In genomic region chr7:7642081-7642480, GRCh38 we compare ENCODE assay signal across 8 cellular contexts. TPM values are rescaled to one million over a fixed set of nuclear protein-coding genes. Genes with fewer than 3 reads are reported as not detected.
A peak's percentile ranks its signal among the peaks of the same experiment; 100 is the strongest.
DNase-seq lines count a peak whose midpoint lies in the region; TF ChIP-seq lines count a peak whose summit lies in the region.

No MANE protein-coding gene starts in this region.

- WGBS in mammary epithelial cell (ENCODE audit: low coverage, missing lambda C conversion rate) = 96% methylated on average over 6 of the region's 6 CpGs

- no peak for TF ChIP-seq CTCF in Calu3 (IDR thresholded peaks at IDR 0.05; ENCODE audit: unreplicated experiment)
- TF ChIP-seq CTCF in mammary epithelial cell (conservative IDR thresholded peaks at IDR 0.05 in 1 of 2, IDR thresholded peaks at IDR 0.05 in 1 of 2; ENCODE audit: extremely low read depth in 1 of 2, insufficient read depth in 1 of 2, low read depth in 1 of 2, low read length in 2 of 2) = no peak
- TF ChIP-seq CTCF in neural cell (IDR thresholded peaks at IDR 0.05; ENCODE audit: poor library complexity, severe bottlenecking) = no peak

- no peak overlapping the region for H3K27ac Mint-ChIP-seq in Calu3 (ENCODE audit: unreplicated experiment)

- intact Hi-C loops in Calu3 (cut with micrococcal nuclease; ENCODE audit: unreplicated experiment) = no loop called here
- intact Hi-C loops in mammary epithelial cell (cut with micrococcal nuclease) = loop anchor here (5.0 kb wide), 1 partner anchor 330 kb away; no protein-coding TSS in a partner anchor

- no peaks in the 10 kb centered on the region for H3K9me3 Mint-ChIP-seq in Calu3 (ENCODE audit: low read depth, unreplicated experiment)

- no peak overlapping the region for H3K9ac ChIP-seq in mammary epithelial cell (ENCODE audit: insufficient read depth, low read length)
- no peak overlapping the region for H3K9ac ChIP-seq in neural cell (ENCODE audit: low read length)

- H3K27me3 Mint-ChIP-seq in Calu3 (ENCODE audit: unreplicated experiment) = no peaks in the 10 kb centered on the region

- peaks cover 29% of the 10 kb centered on the region for H3K4me1 Mint-ChIP-seq in Calu3 (ENCODE audit: low read depth, unreplicated experiment)

- no peaks in the 10 kb centered on the region for H3K9me3 ChIP-seq in mammary epithelial cell (replicated peaks; ENCODE audit: insufficient read depth, low read length)
- H3K9me3 ChIP-seq in neural cell (ENCODE audit: low read length) = no peaks in the 10 kb centered on the region

- peaks cover 4% of the 10 kb centered on the region for H3K36me3 ChIP-seq in mammary epithelial cell (ENCODE audit: insufficient read depth, low read length)
- H3K36me3 ChIP-seq in neural cell (ENCODE audit: insufficient read depth, low read length) = no peaks in the 10 kb centered on the region

- no peak for DNase-seq in Calu3
- DNase-seq in LoVo (ENCODE audit: low spot score) = peak; percentile 79
- no peak for DNase-seq in mammary epithelial cell
- no peak for DNase-seq in stimulated activated CD4-positive, alpha-beta T cell treated with anti-CD3 and anti-CD28 coated beads, Interleukin-4, amount 100 ng/mL, for 1 hour
- DNase-seq in OCI-M1 (lab: John Stamatoyannopoulos, UW) = no peak
- no peak for DNase-seq in NCI-H446 treated with DMSO at 0.1 percent for 48 hours (lab: John Stamatoyannopoulos, UW)
- no peak for DNase-seq in NCI-H1694 treated with DMSO at 0.1 percent for 48 hours (lab: John Stamatoyannopoulos, UW)

- peaks cover 34% of the 10 kb centered on the region for H3K36me3 Mint-ChIP-seq in Calu3 (ENCODE audit: insufficient read depth, unreplicated experiment)

- no peaks in the 10 kb centered on the region for H3F3A ChIP-seq in neural cell (ENCODE audit: insufficient read depth, low read length, poor library complexity, severe bottlenecking)

- peaks cover 7% of the 10 kb centered on the region for H3K4me1 ChIP-seq in mammary epithelial cell (ENCODE audit: insufficient read depth, low read length)

- BruUV-seq in Calu3 (replicated peaks; lab: Mats Ljungman, UMichigan) (no TSS peak), mammary epithelial cell (replicated peaks; lab: Mats Ljungman, UMichigan) (no TSS peak)

- H3K79me2 ChIP-seq in mammary epithelial cell (ENCODE audit: insufficient read depth, low read length) (peaks cover 62% of the 10 kb centered on the region), neural cell (replicated peaks; ENCODE audit: insufficient read depth, low read length) (peaks cover 4% of the 10 kb centered on the region)

- H3K27ac ChIP-seq in mammary epithelial cell (ENCODE audit: insufficient read depth, low read depth, low read length) (no peak overlapping the region), neural cell (ENCODE audit: low read length) (no peak overlapping the region)

- dilution Hi-C loops in mammary epithelial cell (cut with HindIII; ENCODE audit: low sequenced_read_pairs) = no loop called here

- no peak for TF ChIP-seq EP300 in neural cell (conservative IDR thresholded peaks at IDR 0.05; ENCODE audit: poor library complexity, severe bottlenecking)

- peak overlapping the region; percentile 80 for H3K4me2 ChIP-seq in mammary epithelial cell (ENCODE audit: insufficient read depth, low read depth, low read length)
- H3K4me2 ChIP-seq in neural cell (ENCODE audit: low read length) = peak overlapping the region; percentile 78

- no peaks in the 10 kb centered on the region for H3K9me2 ChIP-seq in neural cell (ENCODE audit: insufficient read depth, low read length)

- no peak for TF ChIP-seq RAD21 in neural cell (conservative IDR thresholded peaks at IDR 0.05)

- in situ Hi-C loops in mammary epithelial cell (cut with MboI; ENCODE audit: low sequenced_read_pairs in 2 of 2) = no loop called here

- H3K4me3 ChIP-seq in mammary epithelial cell (replicated peaks in 1 of 3; ENCODE audit: insufficient read depth in 1 of 3, low read depth in 2 of 3, low read length in 3 of 3) (peak overlapping the region in 2 of 3 experiments; percentile 69 to 81), neural cell (ENCODE audit: low read length) (peak overlapping the region; percentile 80)

- H4K20me1 ChIP-seq in mammary epithelial cell (ENCODE audit: insufficient read depth, low read length) (no peaks in the 10 kb centered on the region), neural cell (ENCODE audit: insufficient read depth) (no peaks in the 10 kb centered on the region)

- H3K27me3 ChIP-seq in mammary epithelial cell (ENCODE audit: insufficient read depth, low read length) (no peaks in the 10 kb centered on the region), neural cell (ENCODE audit: insufficient read depth, low read depth, low read length) (no peaks in the 10 kb centered on the region)

- CTCF ChIA-PET in Calu3 (lab: Charles Lee) (interaction anchor here (0.7 to 1.4 kb wide), 4 partner anchors 10 to 124 kb away, joined by 3 read pairs; no protein-coding TSS in a partner anchor), mammary epithelial cell (lab: Charles Lee; ENCODE audit: low non-redundant PET) (no interaction called here)

- H2AFZ ChIP-seq in mammary epithelial cell (ENCODE audit: low read depth, low read length) (peak overlapping the region; percentile 93), neural cell (ENCODE audit: low read depth, low read length) (no peak overlapping the region)

- peak overlapping the region; percentile 97 for H3K4me3 Mint-ChIP-seq in Calu3 (ENCODE audit: low read depth, unreplicated experiment)

TF ChIP-seq in neural cell, 6 proteins besides CTCF, POLR2A, EP300 and RAD21:
- TF ChIP-seq EZH2 (IDR thresholded peaks at IDR 0.05; ENCODE audit: borderline replicate concordance, insufficient read depth, low read length, poor library complexity, severe bottlenecking) (no peak), MXI1 (conservative IDR thresholded peaks at IDR 0.05; ENCODE audit: poor library complexity, severe bottlenecking) (no peak), TAF1 (IDR thresholded peaks at IDR 0.05; ENCODE audit: low read depth) (no peak), SMC3 (conservative IDR thresholded peaks at IDR 0.05; ENCODE audit: poor library complexity) (no peak), REST (IDR thresholded peaks at IDR 0.05; ENCODE audit: borderline replicate concordance) (no peak), POLR2AphosphoS5 (IDR thresholded peaks at IDR 0.05) (no peak)

RNA-seq across cellular contexts. Expression of gene UMAD1, which starts 1.5 kb away (rescaled TPM):
- 25.2 and 25.7 TPM in 2 replicates for total RNA-seq in Calu3 (2022)
- 10 to 100 TPM; 12.0 to 12.7 TPM for total RNA-seq in mammary epithelial cell
- polyA plus RNA-seq in mammary epithelial cell = 11.5 TPM
- 3.1 TPM for polyA minus RNA-seq in mammary epithelial cell
- 13.6 and 14.7 TPM in 2 replicates for polyA plus RNA-seq in neural cell
- polyA minus RNA-seq in neural cell = 12.2 and 13.7 TPM in 2 replicates
